ENCODE assay signal across 19 cellular contexts in the genomic region with DNA sequence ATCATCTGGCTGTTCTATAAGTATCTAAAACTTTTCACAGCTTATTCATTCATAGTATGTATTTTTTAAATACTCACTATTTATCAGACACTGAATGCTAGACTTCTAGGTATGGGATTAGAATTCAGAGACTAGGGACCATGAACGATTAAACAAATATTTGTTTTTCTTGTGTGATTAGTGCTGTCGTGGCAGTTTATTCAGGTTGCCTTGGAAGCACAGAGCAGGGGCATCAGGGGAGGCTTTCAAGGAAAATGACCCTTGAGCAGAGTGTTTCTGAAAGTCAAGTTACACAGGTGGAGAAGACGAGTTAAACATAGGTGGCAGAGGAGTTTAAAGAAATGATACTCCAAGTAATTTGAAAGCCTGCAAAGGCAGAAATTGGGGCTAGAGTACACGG. TPM values are rescaled to one million over a fixed set of nuclear protein-coding genes. Genes with fewer than 3 reads are reported as not detected.
DNase-seq lines count a peak whose midpoint lies in the region; ATAC-seq, FAIRE-seq and TF ChIP-seq lines count a peak whose summit lies in the region.
"Had no signal": no experiment of that assay in that cellular context is flagged by ENCODE, and none has a peak within 500 bp of the region (broad histone marks: within the 10 kb centered on the region; RNA-seq: fewer than 3 reads in every experiment).

No MANE protein-coding gene starts in this region.

- H2AFZ ChIP-seq in GM12878 (ENCODE audit: control insufficient read depth, low read depth, low read length): no peak overlapping the region

- POLR2A ChIA-PET in GM12878 (lab: Charles Lee): interaction anchor here (0.9 to 1.6 kb wide), 3 partner anchors 11 to 26 kb away, joined by 3 to 11 read pairs (median 8); no protein-coding TSS in a partner anchor

- no TSS peak for BruUV-seq in GM12878 (replicated peaks; lab: Mats Ljungman, UMichigan)

- in situ Hi-C loops in GM12878 (cut with MboI): no loop called here

- no peak for TF ChIP-seq EP300 in GM12878 (IDR thresholded peaks at IDR 0.05; ENCODE audit: borderline replicate concordance in 1 of 2, control insufficient read depth in 1 of 2, low read depth in 2 of 2, low read length in 2 of 2)

- no peak; the same call in 2 of the 3 replicates for ATAC-seq in GM12878
- ATAC-seq in HG03095 (IDR thresholded peaks at IDR 0.05; ENCODE audit: unreplicated experiment): no peak
- no peak for ATAC-seq in HG02798 (IDR thresholded peaks at IDR 0.05; ENCODE audit: poor library complexity, unreplicated experiment)
- ATAC-seq: activated CD4-positive, CD25-positive, alpha-beta regulatory T cell treated with anti-CD3 and anti-CD28 coated beads, Interleukin-2, amount 50 U/mL, for 24 hours; activated T-helper 17 cell treated with anti-CD3 and anti-CD28 coated beads, Interleukin-2, amount 50 U/mL, for 72 hours; effector memory CD8-positive, alpha-beta T cell; left colon had no signal

- peaks cover 99% of the 10 kb centered on the region for H3K79me2 ChIP-seq in GM12878 (ENCODE audit: control insufficient read depth, insufficient read depth, low read length)

- CTCF ChIA-PET in GM12878 (lab: Yijun Ruan, JAX): interaction anchor here (0.8 to 2.0 kb wide), 7 partner anchors 8 to 280 kb away, joined by 3 to 7 read pairs (median 5); no protein-coding TSS in a partner anchor

- peak; percentile 27 for DNase-seq in NCI-H1092 (lab: John Stamatoyannopoulos, UW)
- DNase-seq in NCI-H345 (lab: John Stamatoyannopoulos, UW): peak; percentile 74
- no peak for DNase-seq in GM12878 (ENCODE audit: low read depth, low spot score)
- no peak for DNase-seq in NCI-H82 treated with DMSO at 0.1 percent for 48 hours (lab: John Stamatoyannopoulos, UW; ENCODE audit: unreplicated experiment)
- DNase-seq in stimulated activated CD4-positive, alpha-beta T cell treated with anti-CD3 and anti-CD28 coated beads, Interleukin-4, amount 100 ng/mL, for 24 hours: no peak
- DNase-seq: adrenal gland; effector memory CD8-positive, alpha-beta T cell; hypothalamus; left colon; NCI-H187; ovary; stimulated activated CD4-positive, alpha-beta T cell treated with anti-CD3 and anti-CD28 coated beads, Interleukin-4, amount 100 ng/mL, for 4 hours had no signal

- no peak overlapping the region; the same call in 1 of the 2 replicates for H3K9ac ChIP-seq in GM12878 (ENCODE audit: control insufficient read depth, insufficient read depth, low read length)
- H3K9ac ChIP-seq: KMS-11 had no signal

- no peak for FAIRE-seq in GM12878 (lab: Jason Lieb, UNC)

- RAD21 ChIA-PET in GM12878 (lab: Charles Lee; ENCODE audit: unreplicated experiment): interaction anchor here (2.9 to 5.0 kb wide), 3 partner anchors 9 to 26 kb away, joined by 8 to 26 read pairs (median 24); no protein-coding TSS in a partner anchor

- no peak for TF ChIP-seq POLR2A in GM12878 (IDR thresholded peaks at IDR 0.05; ENCODE audit: low read depth, low read length)

- H3K4me2 ChIP-seq in GM12878 (ENCODE audit: control insufficient read depth, insufficient read depth): peak overlapping the region; percentile 22
- H3K4me2 ChIP-seq: KMS-11 had no signal

- H3K27me3 ChIP-seq in GM12878 (replicated peaks in 1 of 2; ENCODE audit: control insufficient read depth in 2 of 2, insufficient read depth in 2 of 2, low read length in 1 of 2): no peaks in the 10 kb centered on the region
- H3K27me3 ChIP-seq: adrenal gland, ovary had no signal

- 0 out of 2 replicates have a peak overlapping the region, but pooled peaks have one; percentile 29 for H3K4me3 ChIP-seq in GM12878
- H3K4me3 ChIP-seq: adrenal gland, ovary, thoracic aorta had no signal

- TF ChIP-seq RAD21 in GM12878 (IDR thresholded peaks at IDR 0.05; ENCODE audit: insufficient read depth, low read depth, low read length): no peak

- 96% methylated on average over 4 of the region's 4 CpGs for WGBS in GM12878 (ENCODE audit: insufficient coverage, insufficient replicate concordance, low lambda C conversion rate, missing lambda C conversion rate)

- peaks cover 15% of the 10 kb centered on the region for H3K4me1 ChIP-seq in GM12878 (ENCODE audit: control insufficient read depth, insufficient read depth, low read length)

- H3K36me3 ChIP-seq in GM12878 (ENCODE audit: control insufficient read depth in 2 of 2, insufficient read depth in 2 of 2, low read length in 1 of 2): no peaks in the 10 kb centered on the region; a peak in 1 of 4 replicates
- H3K36me3 ChIP-seq: adrenal gland, ovary, thoracic aorta had no signal

- H3K9me3 ChIP-seq in GM12878 (replicated peaks; ENCODE audit: control insufficient read depth, insufficient read depth, low read length): peaks cover 12% of the 10 kb centered on the region
- H3K9me3 ChIP-seq: ovary, thoracic aorta had no signal

- H3K27ac ChIP-seq in GM12878 (ENCODE audit: control insufficient read depth, insufficient read depth): no peak overlapping the region
- H3K27ac ChIP-seq: adrenal gland, HL-60, KMS-11, ovary, thoracic aorta had no signal

- intact Hi-C loops in GM12878 (cut with micrococcal nuclease; ENCODE audit: unreplicated experiment): loop anchor here (10.0 kb wide), 1 partner anchor 208 kb away; no protein-coding TSS in a partner anchor

- TF ChIP-seq CTCF in GM12878 (IDR thresholded peaks at IDR 0.05 in 2 of 3, conservative IDR thresholded peaks at IDR 0.05 in 1 of 3; ENCODE audit: control insufficient read depth in 2 of 3, extremely low read depth in 1 of 3, insufficient read depth in 1 of 3, low read depth in 3 of 3, low read length in 3 of 3): no peak

- no peaks in the 10 kb centered on the region for H4K20me1 ChIP-seq in GM12878 (ENCODE audit: control insufficient read depth, insufficient read depth)

- SMC1A ChIA-PET in GM12878 (lab: Charles Lee; ENCODE audit: uncharacterized antibody, unreplicated experiment): interaction anchor here (0.7 to 10.5 kb wide), 9 partner anchors 9 to 74 kb away, joined by 3 to 142 read pairs (median 5); no protein-coding TSS in a partner anchor

TF ChIP-seq in GM12878, 131 proteins besides CTCF, POLR2A, EP300 and RAD21 (continues in another document):
- TF ChIP-seq, protein P1, sequence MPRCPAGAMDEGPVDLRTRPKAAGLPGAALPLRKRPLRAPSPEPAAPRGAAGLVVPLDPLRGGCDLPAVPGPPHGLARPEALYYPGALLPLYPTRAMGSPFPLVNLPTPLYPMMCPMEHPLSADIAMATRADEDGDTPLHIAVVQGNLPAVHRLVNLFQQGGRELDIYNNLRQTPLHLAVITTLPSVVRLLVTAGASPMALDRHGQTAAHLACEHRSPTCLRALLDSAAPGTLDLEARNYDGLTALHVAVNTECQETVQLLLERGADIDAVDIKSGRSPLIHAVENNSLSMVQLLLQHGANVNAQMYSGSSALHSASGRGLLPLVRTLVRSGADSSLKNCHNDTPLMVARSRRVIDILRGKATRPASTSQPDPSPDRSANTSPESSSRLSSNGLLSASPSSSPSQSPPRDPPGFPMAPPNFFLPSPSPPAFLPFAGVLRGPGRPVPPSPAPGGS (IDR thresholded peaks at IDR 0.05; ENCODE audit: borderline replicate concordance, insufficient read depth, low read depth, low read length, poor library complexity, severe bottlenecking): no peak
- TF ChIP-seq POU2F2 (IDR thresholded peaks at IDR 0.05; ENCODE audit: borderline replicate concordance, low read depth, low read length): no peak
- TF ChIP-seq, protein P2, sequence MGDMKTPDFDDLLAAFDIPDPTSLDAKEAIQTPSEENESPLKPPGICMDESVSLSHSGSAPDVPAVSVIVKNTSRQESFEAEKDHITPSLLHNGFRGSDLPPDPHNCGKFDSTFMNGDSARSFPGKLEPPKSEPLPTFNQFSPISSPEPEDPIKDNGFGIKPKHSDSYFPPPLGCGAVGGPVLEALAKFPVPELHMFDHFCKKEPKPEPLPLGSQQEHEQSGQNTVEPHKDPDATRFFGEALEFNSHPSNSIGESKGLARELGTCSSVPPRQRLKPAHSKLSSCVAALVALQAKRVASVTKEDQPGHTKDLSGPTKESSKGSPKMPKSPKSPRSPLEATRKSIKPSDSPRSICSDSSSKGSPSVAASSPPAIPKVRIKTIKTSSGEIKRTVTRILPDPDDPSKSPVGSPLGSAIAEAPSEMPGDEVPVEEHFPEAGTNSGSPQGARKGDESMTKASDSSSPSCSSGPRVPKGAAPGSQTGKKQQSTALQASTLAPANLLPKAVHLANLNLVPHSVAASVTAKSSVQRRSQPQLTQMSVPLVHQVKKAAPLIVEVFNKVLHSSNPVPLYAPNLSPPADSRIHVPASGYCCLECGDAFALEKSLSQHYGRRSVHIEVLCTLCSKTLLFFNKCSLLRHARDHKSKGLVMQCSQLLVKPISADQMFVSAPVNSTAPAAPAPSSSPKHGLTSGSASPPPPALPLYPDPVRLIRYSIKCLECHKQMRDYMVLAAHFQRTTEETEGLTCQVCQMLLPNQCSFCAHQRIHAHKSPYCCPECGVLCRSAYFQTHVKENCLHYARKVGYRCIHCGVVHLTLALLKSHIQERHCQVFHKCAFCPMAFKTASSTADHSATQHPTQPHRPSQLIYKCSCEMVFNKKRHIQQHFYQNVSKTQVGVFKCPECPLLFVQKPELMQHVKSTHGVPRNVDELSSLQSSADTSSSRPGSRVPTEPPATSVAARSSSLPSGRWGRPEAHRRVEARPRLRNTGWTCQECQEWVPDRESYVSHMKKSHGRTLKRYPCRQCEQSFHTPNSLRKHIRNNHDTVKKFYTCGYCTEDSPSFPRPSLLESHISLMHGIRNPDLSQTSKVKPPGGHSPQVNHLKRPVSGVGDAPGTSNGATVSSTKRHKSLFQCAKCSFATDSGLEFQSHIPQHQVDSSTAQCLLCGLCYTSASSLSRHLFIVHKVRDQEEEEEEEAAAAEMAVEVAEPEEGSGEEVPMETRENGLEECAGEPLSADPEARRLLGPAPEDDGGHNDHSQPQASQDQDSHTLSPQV (IDR thresholded peaks at IDR 0.05): no peak

RNA-seq across cellular contexts. Expression of a gene that starts 5.7 kb away (rescaled TPM):
- total RNA-seq in GM12878 (2013; cell fraction: nucleolus; rRNA removed): 91.8 and 92.8 TPM in 2 replicates
- total RNA-seq in GM12878 (2014; rRNA removed) (13.1 and 16.6 TPM in 2 replicates), GM12878 (2014; rRNA removed; fragmentation: Illumina TruSeq; extraction: Trizol) (14.1 and 14.4 TPM in 2 replicates), GM12878 (2021) (20.3 and 22.6 TPM in 2 replicates)
- 6.7 TPM for polyA plus RNA-seq in GM12878 (2011; ENCODE audit: low read depth)
- polyA plus RNA-seq in GM12878 (2011; rRNA removed) (25.0 and 41.0 TPM in 2 replicates), GM12878 (2014; fragmentation: Illumina TruSeq; extraction: Trizol) (16.3 and 21.9 TPM in 2 replicates), GM12878 (2014; fragmentation: Nextera tagmentation; extraction: Ambion mirVana) (1 to 10 TPM; 4.2 to 4.4 TPM), GM12878 (2014; rRNA removed) (9.9 and 12.0 TPM in 2 replicates), GM12878 (2016; fragmentation: Nextera tagmentation; extraction: Ambion mirVana) (1 to 10 TPM; 4.0 TPM)
- polyA plus RNA-seq in GM12878 (2011; cell fraction: cytosol; rRNA removed): 9.4 and 12.4 TPM in 2 replicates
- polyA plus RNA-seq in GM12878 (2011; cell fraction: nucleus; rRNA removed): 16.7 and 21.1 TPM in 2 replicates
- polyA plus RNA-seq in GM12878 (2012): 10.6 and 15.1 TPM in 2 replicates
- polyA minus RNA-seq in GM12878 (2011; rRNA and poly(A)+ RNA removed): 21.1 and 32.6 TPM in 2 replicates
- 8.1 and 8.2 TPM in 2 replicates for polyA minus RNA-seq in GM12878 (2011; cell fraction: cytosol; rRNA and poly(A)+ RNA removed)
- 22.6 and 33.5 TPM in 2 replicates for polyA minus RNA-seq in GM12878 (2011; cell fraction: nucleus; rRNA and poly(A)+ RNA removed)

Comparison
In these comparisons a context has a peak if more than half of its experiments do, and no peak if none do; other contexts are left out.
1. DNase-seq: peak in NCI-H1092 (single experiment) and NCI-H345 (single experiment); none in GM12878 (single experiment), NCI-H82 treated with DMSO at 0.1 percent for 48 hours (single experiment) and stimulated activated CD4-positive, alpha-beta T cell treated with anti-CD3 and anti-CD28 coated beads, Interleukin-4, amount 100 ng/mL, for 24 hours (single experiment).